Comparison of ENCODE assay signal across 8 cellular contexts in genomic region chr5:157290981-157291711, GRCh38. TPM values are rescaled to one million over a fixed set of nuclear protein-coding genes. Genes with fewer than 3 reads are reported as not detected.
A peak's percentile ranks its signal among the peaks of the same experiment; 100 is the strongest.
DNase-seq lines count a peak whose midpoint lies in the region; ATAC-seq and TF ChIP-seq lines count a peak whose summit lies in the region.

No MANE protein-coding gene starts in this region.

- H3K4me1 ChIP-seq in heart left ventricle, result peaks cover 0 to 50% (median 11%) of the 10 kb centered on the region in 12 donors

- H3K9me3 ChIP-seq in heart left ventricle, result no peaks in the 10 kb centered on the region

- H3K36me3 ChIP-seq in heart left ventricle, result peaks cover 0 to 35% (median 0%) of the 10 kb centered on the region in 9 donors

- H3K4me3 ChIP-seq in heart left ventricle (no peak overlapping the region), dorsolateral prefrontal cortex (no peak overlapping the region)

- H3K36me3 Mint-ChIP-seq in activated CD8-positive, alpha-beta T cell treated with anti-CD3 and anti-CD28 coated beads for 36 hours (ENCODE audit: low read depth), result peaks cover 84% of the 10 kb centered on the region
- peaks cover 47 to 48% of the 10 kb centered on the region in 2 donors for H3K36me3 Mint-ChIP-seq in naive B cell

- peaks cover 75% of the 10 kb centered on the region for H3K4me1 Mint-ChIP-seq in activated CD8-positive, alpha-beta T cell treated with anti-CD3 and anti-CD28 coated beads for 36 hours (ENCODE audit: low read depth)
- peaks cover 24 to 37% (median 33%) of the 10 kb centered on the region in 3 donors for H3K4me1 Mint-ChIP-seq in naive B cell

- no peaks in the 10 kb centered on the region for H3K9me3 Mint-ChIP-seq in activated CD8-positive, alpha-beta T cell treated with anti-CD3 and anti-CD28 coated beads for 36 hours
- peaks cover 0 to 12% (median 5%) of the 10 kb centered on the region in 7 donors for H3K9me3 Mint-ChIP-seq in naive B cell

- H3K27me3 Mint-ChIP-seq in activated CD8-positive, alpha-beta T cell treated with anti-CD3 and anti-CD28 coated beads for 36 hours, result no peaks in the 10 kb centered on the region
- no peaks in the 10 kb centered on the region for H3K27me3 Mint-ChIP-seq in naive B cell

- H3K27ac Mint-ChIP-seq in activated CD8-positive, alpha-beta T cell treated with anti-CD3 and anti-CD28 coated beads for 36 hours, result peak overlapping the region; percentile 72
- peak overlapping the region; percentile 77 to 98 (median 96) for H3K27ac Mint-ChIP-seq in naive B cell

- H3K4me3 Mint-ChIP-seq in activated CD8-positive, alpha-beta T cell treated with anti-CD3 and anti-CD28 coated beads for 36 hours, result no peak overlapping the region
- H3K4me3 Mint-ChIP-seq in naive B cell, result peak overlapping the region in 5 of 8 donors; percentile 6 to 65 (median 53)

- DNase-seq in left cardiac atrium (no peak), heart left ventricle (no peak), naive B cell (peak; percentile 78), dorsolateral prefrontal cortex (no peak), dedifferentiated amniotic fluid mesenchymal stem cell (ENCODE audit: extremely low spot score) (no peak), cerebellar cortex (ENCODE audit: low spot score) (no peak)
- peak; percentile 72 for DNase-seq in activated CD8-positive, alpha-beta T cell treated with anti-CD3 and anti-CD28 coated beads for 36 hours

- TF ChIP-seq CTCF in heart left ventricle (IDR thresholded peaks at IDR 0.05), result no peak
- TF ChIP-seq CTCF in activated CD8-positive, alpha-beta T cell treated with anti-CD3 and anti-CD28 coated beads for 36 hours (IDR thresholded peaks at IDR 0.05), result no peak
- TF ChIP-seq CTCF in dorsolateral prefrontal cortex (IDR thresholded peaks at IDR 0.05 in 54 of 56, conservative IDR thresholded peaks at IDR 0.05 in 2 of 56; ENCODE audit: low read depth in 1 of 56, partially characterized antibody in 56 of 56), result no peak

- ATAC-seq in left cardiac atrium (peak; percentile 21 to 28), heart left ventricle (no peak), HG03025 (IDR thresholded peaks at IDR 0.05; ENCODE audit: low FRiP score, unreplicated experiment) (peak; percentile 76), naive B cell (ENCODE audit: low read depth in 2 of 2) (peak; percentile 98)
- ATAC-seq in activated CD8-positive, alpha-beta T cell treated with anti-CD3 and anti-CD28 coated beads for 36 hours, result peak; percentile 69

- no peaks in the 10 kb centered on the region for H3K27me3 ChIP-seq in heart left ventricle
- no peaks in the 10 kb centered on the region for H3K27me3 ChIP-seq in dorsolateral prefrontal cortex

- POLR2A ChIA-PET in activated CD8-positive, alpha-beta T cell treated with anti-CD3 and anti-CD28 coated beads for 36 hours (lab: Charles Lee), result interaction anchor here (0.8 kb wide), 1 partner anchor 34 kb away, joined by 3 read pairs; no protein-coding TSS in a partner anchor

- CTCF ChIA-PET in activated CD8-positive, alpha-beta T cell treated with anti-CD3 and anti-CD28 coated beads for 36 hours (lab: Charles Lee), result interaction anchor here (0.6 kb wide), 1 partner anchor 15 kb away, joined by 3 read pairs; no protein-coding TSS in a partner anchor

- intact Hi-C loops in left cardiac atrium (cut with DNase I) (no loop called here), heart left ventricle (cut with DNase I) (no loop called here), dorsolateral prefrontal cortex (cut with DNase I) (no loop called here)
- intact Hi-C loops in activated CD8-positive, alpha-beta T cell treated with anti-CD3 and anti-CD28 coated beads for 36 hours (cut with micrococcal nuclease), result no loop called here

- peak overlapping the region in 2 of 12 donors; percentile 14 to 89 for H3K27ac ChIP-seq in heart left ventricle
- peak overlapping the region in 1 of 59 donors; percentile 9 for H3K27ac ChIP-seq in dorsolateral prefrontal cortex

- TF ChIP-seq POLR2A in heart left ventricle (IDR thresholded peaks at IDR 0.05), result no peak

- WGBS in heart left ventricle, 4 donors, result 38 to 50% (median 42%) methylated on average over 10 of the region's 10 CpGs

RNA-seq across cellular contexts. Expression of gene CYFIP2, which starts 25.2 kb away (rescaled TPM):
- 10 to 100 TPM; 18.1 to 27.6 TPM for total RNA-seq in left cardiac atrium
- 10 to 100 TPM; 27.3 to 62.7 (median 39.1) TPM for total RNA-seq in heart left ventricle
- polyA plus RNA-seq in heart left ventricle, result 10 to 100 TPM; 23.2 TPM
- total RNA-seq in activated CD8-positive, alpha-beta T cell treated with anti-CD3 and anti-CD28 coated beads for 36 hours, result 100 to 1,000 TPM; 350 to 351 TPM
- polyA plus RNA-seq in naive B cell (ENCODE audit: low read depth in 6 of 6), result 100 to 1,000 TPM; 306 to 461 (median 348) TPM
- total RNA-seq in dorsolateral prefrontal cortex, result 100 to 1,000 TPM; 150 to 487 (median 373) TPM

Comparison
In these comparisons a context has a peak if more than half of its experiments do, and no peak if none do; other contexts are left out.
1. ATAC-seq: peak in left cardiac atrium (2 of 2), HG03025 (single experiment), activated CD8-positive, alpha-beta T cell treated with anti-CD3 and anti-CD28 coated beads for 36 hours (single experiment) and naive B cell (2 of 2); none in heart left ventricle (0 of 4).
2. DNase-seq: peak in activated CD8-positive, alpha-beta T cell treated with anti-CD3 and anti-CD28 coated beads for 36 hours (single experiment) and naive B cell (single experiment); none in left cardiac atrium (single experiment), heart left ventricle (0 of 5), dorsolateral prefrontal cortex (0 of 10), dedifferentiated amniotic fluid mesenchymal stem cell (single experiment) and cerebellar cortex (single experiment).